ENCODE assay signal across 21 cellular contexts in genomic region chr10:72542396-72542815, GRCh38.
"Had no signal": no experiment of that assay in that cellular context is flagged by ENCODE, and none has a peak within 500 bp of the region (broad histone marks: within the 10 kb centered on the region; RNA-seq: fewer than 3 reads in every experiment).

No MANE protein-coding gene starts in this region.

- ATAC-seq: activated CD4-positive, alpha-beta T cell treated with anti-CD3 and anti-CD28 coated beads for 36 hours; activated naive CD4-positive, alpha-beta T cell treated with anti-CD3 and anti-CD28 coated beads, Interleukin-2, amount 50 U/mL, for 72 hours; effector memory CD8-positive, alpha-beta T cell; left lung; stimulated activated naive CD8-positive, alpha-beta T cell treated with anti-CD3 and anti-CD28 coated beads, Interleukin-15, amount 100 ng/mL, for 72 hours; WTC11 had no signal

- H3K4me3 ChIP-seq: adrenal gland, breast epithelium, left lung, suprapubic skin had no signal

- H3K27ac ChIP-seq: adrenal gland, breast epithelium, left lung, suprapubic skin had no signal

- DNase-seq: activated CD4-positive, alpha-beta T cell treated with anti-CD3 and anti-CD28 coated beads for 36 hours; activated CD4-positive, alpha-beta T cell treated with anti-CD3 and anti-CD28 coated beads, Interleukin-2, amount 50 U/mL, for 48 hours; activated gamma-delta T cell treated with Interleukin-2 at 50 U/mL for 16 hours; adrenal gland; effector memory CD8-positive, alpha-beta T cell; foreskin melanocyte; glutamatergic neuron; hippocampal formation; left lung; mammary epithelial cell; midbrain; small intestine; stimulated activated CD4-positive, alpha-beta T cell treated with anti-CD3 and anti-CD28 coated beads, Interleukin-15, amount 100 ng/mL, for 24 hours; stimulated activated CD4-positive, alpha-beta T cell treated with anti-CD3 and anti-CD28 coated beads, Interleukin-4, amount 100 ng/mL, for 1 hour; stimulated activated naive CD8-positive, alpha-beta T cell treated with anti-CD3 and anti-CD28 coated beads, Interleukin-15, amount 100 ng/mL, for 72 hours had no signal

- FAIRE-seq: astrocyte, islet of Langerhans, small intestine had no signal

- H3K9me3 ChIP-seq: suprapubic skin had no signal

- H3K36me3 ChIP-seq: adrenal gland had no signal

- H3K27me3 ChIP-seq: adrenal gland, breast epithelium, left lung, suprapubic skin had no signal

- H3K4me1 ChIP-seq: adrenal gland, breast epithelium, suprapubic skin had no signal
